In genomic region chr7:20513341-20513740, GRCh38 we compare ENCODE assay signal across 22 cellular contexts.
DNase-seq lines count a peak whose midpoint lies in the region; ATAC-seq lines count a peak whose summit lies in the region.
"Had no signal": no experiment of that assay in that cellular context is flagged by ENCODE, and none has a peak within 500 bp of the region (broad histone marks: within the 10 kb centered on the region; RNA-seq: fewer than 3 reads in every experiment).

No MANE protein-coding gene starts in this region.

- no peak overlapping the region for H3K27ac ChIP-seq in mesendoderm (ENCODE audit: low read depth, low read length)
- H3K27ac ChIP-seq: C4-2B had no signal

- no peak overlapping the region for H3K4me2 ChIP-seq in mesendoderm (ENCODE audit: low read length)

- WGBS in mesendoderm (ENCODE audit: extremely low coverage, insufficient coverage, low lambda C conversion rate), result no CpG with 5 or more reads among the region's 2 CpGs

- H2BK120ac ChIP-seq in mesendoderm (ENCODE audit: low read depth, low read length), result no peak overlapping the region

- no peak overlapping the region for H2BK15ac ChIP-seq in mesendoderm (replicated peaks; ENCODE audit: low read depth)

- H3K27me3 ChIP-seq in mesendoderm (ENCODE audit: insufficient read depth, low read length, poor library complexity), result no peaks in the 10 kb centered on the region
- H3K27me3 ChIP-seq: MG63 had no signal

- no peak overlapping the region for H3K4ac ChIP-seq in mesendoderm (ENCODE audit: low read depth, low read length)

- H4K8ac ChIP-seq in mesendoderm (ENCODE audit: low read depth, low read length), result no peak overlapping the region

- H3K4me1 ChIP-seq in mesendoderm (ENCODE audit: control insufficient read depth, low read depth, low read length), result no peaks in the 10 kb centered on the region

- no peaks in the 10 kb centered on the region for H3K79me2 ChIP-seq in mesendoderm (ENCODE audit: control insufficient read depth, insufficient read depth, low read length)

- no peak overlapping the region for H3K56ac ChIP-seq in mesendoderm (ENCODE audit: low read length)

- H3K79me1 ChIP-seq in mesendoderm (ENCODE audit: low read length), result no peaks in the 10 kb centered on the region

- H3K4me3 ChIP-seq in Jurkat, Clone E6-1 (ENCODE audit: low read length), result no peak overlapping the region
- no peak overlapping the region for H3K4me3 ChIP-seq in mesendoderm (ENCODE audit: low read length)
- H3K4me3 ChIP-seq: MG63 had no signal

- H3K18ac ChIP-seq in mesendoderm (ENCODE audit: low read length), result peak overlapping the region; percentile 51

- DNase-seq in NCI-H187 treated with DMSO at 0.1 percent for 48 hours (lab: John Stamatoyannopoulos, UW), result peak; percentile 30
- DNase-seq in NCI-H187 (lab: John Stamatoyannopoulos, UW), result no peak
- peak; percentile 3 for DNase-seq in Jurkat, Clone E6-1 (ENCODE audit: low read depth, low spot score)
- DNase-seq in amniotic epithelial cell (ENCODE audit: low read depth), result peak; percentile 6
- DNase-seq in mesendoderm, result no peak
- DNase-seq in NCI-H748 treated with DMSO at 0.1 percent for 48 hours (lab: John Stamatoyannopoulos, UW), result no peak
- DNase-seq: AML-193; Calu3; CD8-positive, alpha-beta memory T cell; DMS153; EL; GF-D8; Kasumi-1; MG63; NCI-H146; NCI-H2081 treated with DMSO at 0.1 percent for 48 hours; NCI-H345; NCI-H524 treated with DMSO at 0.1 percent for 48 hours; OCI-M1 had no signal

- ATAC-seq in GM21825 (IDR thresholded peaks at IDR 0.05; ENCODE audit: unreplicated experiment), result no peak
- ATAC-seq: Right ventricle myocardium inferior had no signal

- no peak overlapping the region for H3K9ac ChIP-seq in mesendoderm (ENCODE audit: low read length)

- no peak overlapping the region for H4K5ac ChIP-seq in mesendoderm (ENCODE audit: low read length)

- H2BK5ac ChIP-seq in mesendoderm (ENCODE audit: low read length), result no peak overlapping the region

- no peaks in the 10 kb centered on the region for H3K36me3 ChIP-seq in mesendoderm (ENCODE audit: control insufficient read depth, insufficient read depth, low read length)
- H3K36me3 ChIP-seq: MG63 had no signal

- no peak overlapping the region for H3K23ac ChIP-seq in mesendoderm (ENCODE audit: low read length)

- no peak overlapping the region for H2AK5ac ChIP-seq in mesendoderm (ENCODE audit: low read length)

Comparison
In these comparisons a context has a peak if more than half of its experiments do, and no peak if none do; other contexts are left out.
1. DNase-seq: peak in NCI-H187 treated with DMSO at 0.1 percent for 48 hours (single experiment), Jurkat, Clone E6-1 (single experiment) and amniotic epithelial cell (single experiment); none in NCI-H187 (0 of 2), mesendoderm (single experiment) and NCI-H748 treated with DMSO at 0.1 percent for 48 hours (single experiment).